8 cellular contexts compared by ENCODE assay signal in genomic region chr15:75578206-75578947, GRCh38. TPM values are rescaled to one million over a fixed set of nuclear protein-coding genes. Genes with fewer than 3 reads are reported as not detected.
A peak's percentile ranks its signal among the peaks of the same experiment; 100 is the strongest.
DNase-seq lines count a peak whose midpoint lies in the region; ATAC-seq and TF ChIP-seq lines count a peak whose summit lies in the region.

No MANE protein-coding gene starts in this region.

- peak overlapping the region; percentile 99 for H3K4me3 ChIP-seq in epithelial cell of proximal tubule (ENCODE audit: low read depth, low read length)
- H3K4me3 ChIP-seq in aorta (ENCODE audit: low read length in 2 of 2) = peak overlapping the region; percentile 38 to 99

- DNase-seq in NK-92 treated with Interleukin-12 subunit alpha and Interleukin-12 subunit beta, amount 100 ng/mL, for 24 hours (lab: John Stamatoyannopoulos, UW) = peak; percentile 21
- DNase-seq in NK-92 (lab: John Stamatoyannopoulos, UW; ENCODE audit: unreplicated experiment) (no peak), epithelial cell of proximal tubule (ENCODE audit: low read depth) (no peak), naive B cell (peak; percentile 31), aorta (peak; percentile 52 to 82), NCI-H2171 (lab: John Stamatoyannopoulos, UW) (no peak)
- DNase-seq in activated CD8-positive, alpha-beta T cell treated with anti-CD3 and anti-CD28 coated beads, Interleukin-2, amount 10 ng/mL, durations not matched to agents 7 days and 5 days = peak; percentile 40

- H3K4me1 Mint-ChIP-seq in activated CD8-positive, alpha-beta T cell treated with anti-CD3 and anti-CD28 coated beads, Interleukin-2, amount 10 ng/mL, durations not matched to agents 7 days and 5 days (ENCODE audit: low read depth) = peaks cover 25% of the 10 kb centered on the region
- peaks cover 10 to 37% (median 31%) of the 10 kb centered on the region in 3 donors for H3K4me1 Mint-ChIP-seq in naive B cell

- TF ChIP-seq RAD21 in Ishikawa (IDR thresholded peaks at IDR 0.05; ENCODE audit: low read depth) = no peak

- no peaks in the 10 kb centered on the region for H3K9me3 Mint-ChIP-seq in activated CD8-positive, alpha-beta T cell treated with anti-CD3 and anti-CD28 coated beads, Interleukin-2, amount 10 ng/mL, durations not matched to agents 7 days and 5 days (ENCODE audit: insufficient read depth)
- H3K9me3 Mint-ChIP-seq in naive B cell = no peaks in the 10 kb centered on the region

- POLR2A ChIA-PET in activated CD8-positive, alpha-beta T cell treated with anti-CD3 and anti-CD28 coated beads, Interleukin-2, amount 10 ng/mL, durations not matched to agents 7 days and 5 days (lab: Charles Lee) = interaction anchor here (0.5 to 2.7 kb wide), 15 partner anchors 11 to 622 kb away, joined by 3 to 30 read pairs (median 4); partner anchors contain the start of genes IMP3, RPP25, SIN3A and SNUPN

- WGBS in aorta, 2 donors = 1% methylated on average over 43 to 77 of the region's 77 CpGs

- intact Hi-C loops in aorta (cut with DNase I) = loop anchor here (5.0 kb wide), 3 partner anchors 44 to 126 kb away; partner anchors contain the start of gene SIN3A (in 1 of the 2)

- H3K36me3 Mint-ChIP-seq in activated CD8-positive, alpha-beta T cell treated with anti-CD3 and anti-CD28 coated beads, Interleukin-2, amount 10 ng/mL, durations not matched to agents 7 days and 5 days (ENCODE audit: low read depth) = peaks cover 21% of the 10 kb centered on the region
- no peaks in the 10 kb centered on the region for H3K36me3 Mint-ChIP-seq in naive B cell

- no peaks in the 10 kb centered on the region for H3K36me3 ChIP-seq in aorta (ENCODE audit: control insufficient read depth in 1 of 2, insufficient read depth in 2 of 2, low read length in 1 of 2)

- peak overlapping the region; percentile 92 for H3K4me3 Mint-ChIP-seq in activated CD8-positive, alpha-beta T cell treated with anti-CD3 and anti-CD28 coated beads, Interleukin-2, amount 10 ng/mL, durations not matched to agents 7 days and 5 days
- peak overlapping the region; percentile 91 to 97 (median 94) for H3K4me3 Mint-ChIP-seq in naive B cell

- H3K27me3 ChIP-seq in aorta (ENCODE audit: control insufficient read depth in 1 of 2, insufficient read depth in 2 of 2, low read length in 1 of 2) = no peaks in the 10 kb centered on the region

- H3K27ac ChIP-seq in aorta (ENCODE audit: low read depth in 1 of 2, low read length in 2 of 2) = peak overlapping the region; percentile 50 to 70

- H3K27ac Mint-ChIP-seq in activated CD8-positive, alpha-beta T cell treated with anti-CD3 and anti-CD28 coated beads, Interleukin-2, amount 10 ng/mL, durations not matched to agents 7 days and 5 days = peak overlapping the region; percentile 94
- H3K27ac Mint-ChIP-seq in naive B cell = peak overlapping the region; percentile 87 to 97 (median 91)

- no peaks in the 10 kb centered on the region for H3K27me3 Mint-ChIP-seq in activated CD8-positive, alpha-beta T cell treated with anti-CD3 and anti-CD28 coated beads, Interleukin-2, amount 10 ng/mL, durations not matched to agents 7 days and 5 days (ENCODE audit: low read depth)
- H3K27me3 Mint-ChIP-seq in naive B cell = no peaks in the 10 kb centered on the region

- no peak for TF ChIP-seq CTCF in epithelial cell of proximal tubule (conservative IDR thresholded peaks at IDR 0.05; ENCODE audit: low read depth, low read length)

- peak; percentile 73 for ATAC-seq in activated CD8-positive, alpha-beta T cell treated with anti-CD3 and anti-CD28 coated beads, Interleukin-2, amount 10 ng/mL, durations not matched to agents 7 days and 5 days
- ATAC-seq in naive B cell (ENCODE audit: low read depth in 2 of 2) (peak; percentile 60 to 66), aorta (ENCODE audit: low FRiP score) (peak; percentile 66)

- no peak for TF ChIP-seq EP300 in Ishikawa (IDR thresholded peaks at IDR 0.05; ENCODE audit: borderline replicate concordance)

- CTCF ChIA-PET in activated CD8-positive, alpha-beta T cell treated with anti-CD3 and anti-CD28 coated beads, Interleukin-2, amount 10 ng/mL, durations not matched to agents 7 days and 5 days (lab: Charles Lee) = interaction anchor here (0.7 to 2.7 kb wide), 16 partner anchors 12 to 211 kb away, joined by 3 to 30 read pairs (median 6); partner anchors contain the start of genes IMP3, MAN2C1 and SNUPN

- H3K4me1 ChIP-seq in aorta (ENCODE audit: control insufficient read depth in 1 of 2, insufficient read depth in 2 of 2, low read length in 2 of 2) = peaks cover 0 to 2% of the 10 kb centered on the region in 2 donors

- H3K9me3 ChIP-seq in aorta (ENCODE audit: control insufficient read depth, low read length) = no peaks in the 10 kb centered on the region

TF ChIP-seq in Ishikawa, 13 proteins besides CTCF, POLR2A, EP300 and RAD21:
- no peak for TF ChIP-seq CREB1 (IDR thresholded peaks at IDR 0.05; ENCODE audit: low read depth)
- no peak for TF ChIP-seq USF1 (IDR thresholded peaks at IDR 0.05)
- TF ChIP-seq FOXM1 (IDR thresholded peaks at IDR 0.05; ENCODE audit: borderline replicate concordance, low read depth) = no peak
- TF ChIP-seq EGR1 (IDR thresholded peaks at IDR 0.05) = no peak
- 0 out of 2 replicates have a peak, but pooled peaks have one; percentile 6 for TF ChIP-seq NFIC (IDR thresholded peaks at IDR 0.05)
- TF ChIP-seq REST (IDR thresholded peaks at IDR 0.05; ENCODE audit: low read depth) = no peak
- TF ChIP-seq YY1 (IDR thresholded peaks at IDR 0.05; ENCODE audit: low read depth) = peak; percentile 62
- TF ChIP-seq CEBPB (IDR thresholded peaks at IDR 0.05) = peak; percentile 20; the same call in 1 of the 2 replicates
- 0 out of 2 replicates have a peak, but pooled peaks have one; percentile 12 for TF ChIP-seq TEAD4 (IDR thresholded peaks at IDR 0.05)
- peak; percentile 49 for TF ChIP-seq TAF1 (IDR thresholded peaks at IDR 0.05; ENCODE audit: low read depth)
- no peak for TF ChIP-seq TCF12 (IDR thresholded peaks at IDR 0.05; ENCODE audit: low read depth)
- TF ChIP-seq MAX (IDR thresholded peaks at IDR 0.05) = no peak
- peak; percentile 64; the same call in 1 of the 2 replicates for TF ChIP-seq ZBTB7A (IDR thresholded peaks at IDR 0.05; ENCODE audit: low read depth)

RNA-seq across cellular contexts. Expression of gene PTPN9, which starts 0.7 kb away (rescaled TPM):
- total RNA-seq in activated CD8-positive, alpha-beta T cell treated with anti-CD3 and anti-CD28 coated beads, Interleukin-2, amount 10 ng/mL, durations not matched to agents 7 days and 5 days = 10 to 100 TPM; 46.3 to 48.7 TPM
- total RNA-seq in epithelial cell of proximal tubule = 23.8 and 29.4 TPM in 2 replicates
- 10 to 100 TPM in 5 of 6 donors, 1 to 10 TPM in 1; 9.7 to 24.7 (median 15.9) TPM for polyA plus RNA-seq in naive B cell (ENCODE audit: low read depth in 6 of 6)
- total RNA-seq in aorta = 10 to 100 TPM; 25.0 to 37.9 TPM
- 10 to 100 TPM in 1 of 2 donors, 1 to 10 TPM in 1; 9.8 to 17.1 TPM for polyA plus RNA-seq in aorta

RNA-seq across cellular contexts. Expression of gene SNUPN, which starts 47.1 kb away (rescaled TPM):
- total RNA-seq in activated CD8-positive, alpha-beta T cell treated with anti-CD3 and anti-CD28 coated beads, Interleukin-2, amount 10 ng/mL, durations not matched to agents 7 days and 5 days = 10 to 100 TPM; 31.4 to 32.5 TPM
- total RNA-seq in epithelial cell of proximal tubule (22.5 and 23.8 TPM in 2 replicates), aorta (10 to 100 TPM; 16.3 to 20.9 TPM)
- polyA plus RNA-seq in naive B cell (ENCODE audit: low read depth in 6 of 6) (10 to 100 TPM; 17.0 to 27.9 (median 22.5) TPM), aorta (10 to 100 TPM; 17.9 to 18.7 TPM)

Comparison
In these comparisons a context has a peak if more than half of its experiments do, and no peak if none do; other contexts are left out.
1. DNase-seq: peak in NK-92 treated with Interleukin-12 subunit alpha and Interleukin-12 subunit beta, amount 100 ng/mL, for 24 hours (single experiment), activated CD8-positive, alpha-beta T cell treated with anti-CD3 and anti-CD28 coated beads, Interleukin-2, amount 10 ng/mL, durations not matched to agents 7 days and 5 days (single experiment), naive B cell (single experiment) and aorta (2 of 2); none in NK-92 (single experiment), epithelial cell of proximal tubule (single experiment) and NCI-H2171 (single experiment).
2. Peak in every context shown above with its lines, with median percentiles within 50 percentile points of each other: ATAC-seq.